28 cellular contexts compared by ENCODE assay signal in genomic region chr13:53351040-53351439, GRCh38.
"Had no signal": no experiment of that assay in that cellular context is flagged by ENCODE, and none has a peak within 500 bp of the region (broad histone marks: within the 10 kb centered on the region; RNA-seq: fewer than 3 reads in every experiment).

No MANE protein-coding gene starts in this region.

- H3K9me3 ChIP-seq: adrenal gland, body of pancreas had no signal

- DNase-seq: activated B cell treated with CpG ODN at 0.5 μM for 24 hours; activated CD4-positive, alpha-beta T cell treated with anti-CD3 and anti-CD28 coated beads for 48 hours; activated CD4-positive, alpha-beta T cell treated with anti-CD3 and anti-CD28 coated beads, Interleukin-2, amount 50 U/mL, for 1 hour; activated CD4-positive, alpha-beta T cell treated with anti-CD3 and anti-CD28 coated beads, Interleukin-2, amount 50 U/mL, for 48 hours; activated CD8-positive, alpha-beta memory T cell treated with anti-CD3 and anti-CD28 coated beads for 24 hours; activated CD8-positive, alpha-beta T cell treated with anti-CD3 and anti-CD28 coated beads for 36 hours; activated effector memory CD4-positive, alpha-beta T cell treated with anti-CD3 and anti-CD28 coated beads, Interleukin-2, amount 50 U/mL, for 16 hours; activated naive CD4-positive, alpha-beta T cell treated with anti-CD3 and anti-CD28 coated beads for 36 hours; activated naive CD8-positive, alpha-beta T cell treated with anti-CD3 and anti-CD28 coated beads for 36 hours; activated naive CD8-positive, alpha-beta T cell treated with anti-CD3 and anti-CD28 coated beads, Interleukin-2, amount 50 U/mL, for 24 hours; activated T-cell treated with anti-CD3 and anti-CD28 coated beads, Interleukin-2, amount 50 U/mL, for 4 hours; adrenal gland; amygdala; aorta; body of pancreas; caudate nucleus; cortex of kidney; dermis blood vessel endothelial cell; effector CD4-positive, alpha-beta T cell; effector memory CD8-positive, alpha-beta T cell; foreskin fibroblast; T-helper 1 cell; T-helper 17 cell; T1000; WERI-Rb-1 had no signal

- H3K4me1 ChIP-seq: adrenal gland, body of pancreas had no signal

- H3K4me3 ChIP-seq: adrenal gland, body of pancreas had no signal

- H3K36me3 ChIP-seq: adrenal gland, WERI-Rb-1 had no signal

- H3K27me3 ChIP-seq: adrenal gland, body of pancreas had no signal

- ATAC-seq: activated CD4-positive, CD25-positive, alpha-beta regulatory T cell treated with anti-CD3 and anti-CD28 coated beads, Interleukin-2, amount 50 U/mL, for 24 hours; activated CD8-positive, alpha-beta T cell treated with anti-CD3 and anti-CD28 coated beads for 36 hours; activated naive CD8-positive, alpha-beta T cell treated with anti-CD3 and anti-CD28 coated beads, Interleukin-2, amount 50 U/mL, for 24 hours; activated T-cell treated with anti-CD3 and anti-CD28 coated beads, Interleukin-2, amount 50 U/mL, for 4 hours; body of pancreas; effector memory CD8-positive, alpha-beta T cell; esophagus mucosa; T-helper 17 cell had no signal

- H3K27ac ChIP-seq: adrenal gland, body of pancreas, epithelial cell of prostate, WERI-Rb-1 had no signal
